Comparison of ENCODE assay signal across 13 cellular contexts in genomic region chr11:74391193-74391592, GRCh38.
"Had no signal": no experiment of that assay in that cellular context is flagged by ENCODE, and none has a peak within 500 bp of the region (broad histone marks: within the 10 kb centered on the region; RNA-seq: fewer than 3 reads in every experiment).

No MANE protein-coding gene starts in this region.

- H3K27me3 ChIP-seq: ascending aorta, neutrophil, sigmoid colon, spleen had no signal

- ATAC-seq: left ventricle myocardium superior, natural killer cell had no signal

- H3K27me3 Mint-ChIP-seq: activated CD4-positive, alpha-beta memory T cell treated with anti-CD3 and anti-CD28 coated beads, Interleukin-2, amount 10 ng/mL, durations not matched to agents 7 days and 5 days; dendritic cell treated with granulocyte-macrophage colony-stimulating factor and Interleukin-4, amounts not matched to agents 40 ng/mL and 50 ng/mL, for 4 days had no signal

- H3K27ac ChIP-seq: ascending aorta, neutrophil, parathyroid adenoma, sigmoid colon, spleen had no signal

- H3K4me3 ChIP-seq: ascending aorta, sigmoid colon, spleen had no signal

- H3K9me3 ChIP-seq: ascending aorta, neutrophil, sigmoid colon, spleen had no signal

- H3K9me3 Mint-ChIP-seq: activated CD4-positive, alpha-beta memory T cell treated with anti-CD3 and anti-CD28 coated beads, Interleukin-2, amount 10 ng/mL, durations not matched to agents 7 days and 5 days; dendritic cell treated with granulocyte-macrophage colony-stimulating factor and Interleukin-4, amounts not matched to agents 40 ng/mL and 50 ng/mL, for 4 days; natural killer cell had no signal

- H3K36me3 Mint-ChIP-seq: natural killer cell had no signal

- H3K36me3 ChIP-seq: ascending aorta, neutrophil, sigmoid colon, spleen had no signal

- H3K4me3 Mint-ChIP-seq: activated CD4-positive, alpha-beta memory T cell treated with anti-CD3 and anti-CD28 coated beads, Interleukin-2, amount 10 ng/mL, durations not matched to agents 7 days and 5 days; dendritic cell treated with granulocyte-macrophage colony-stimulating factor and Interleukin-4, amounts not matched to agents 40 ng/mL and 50 ng/mL, for 4 days; natural killer cell had no signal

- H3K27ac Mint-ChIP-seq: activated CD4-positive, alpha-beta memory T cell treated with anti-CD3 and anti-CD28 coated beads, Interleukin-2, amount 10 ng/mL, durations not matched to agents 7 days and 5 days; dendritic cell treated with granulocyte-macrophage colony-stimulating factor and Interleukin-4, amounts not matched to agents 40 ng/mL and 50 ng/mL, for 4 days; natural killer cell had no signal

- H3K4me1 Mint-ChIP-seq: natural killer cell had no signal

- DNase-seq: activated CD4-positive, alpha-beta memory T cell treated with anti-CD3 and anti-CD28 coated beads, Interleukin-2, amount 10 ng/mL, durations not matched to agents 7 days and 5 days; activated CD8-positive, alpha-beta memory T cell treated with anti-CD3 and anti-CD28 coated beads, Interleukin-2, amount 50 U/mL, for 4 hours; effector memory CD4-positive, alpha-beta T cell; foreskin melanocyte; left ventricle myocardium superior; mesenchymal stem cell; natural killer cell; sigmoid colon; spleen had no signal
